ENCODE assay signal across 1 cellular context in genomic region chr18:76544511-76545350, GRCh38.
TF ChIP-seq lines count a peak whose summit lies in the region.

No MANE protein-coding gene starts in this region.

TF ChIP-seq in GM23338, 12 proteins besides CTCF, POLR2A, EP300 and RAD21:
- no peak for TF ChIP-seq ZNF462 (CRISPR knock-in tag; IDR thresholded peaks at IDR 0.05)
- no peak for TF ChIP-seq ZNF114 (CRISPR knock-in tag; IDR thresholded peaks at IDR 0.05)
- TF ChIP-seq ETS1 (IDR thresholded peaks at IDR 0.05) = no peak
- TF ChIP-seq STAT1 (IDR thresholded peaks at IDR 0.05; ENCODE audit: unreplicated experiment) = no peak
- no peak for TF ChIP-seq ZNF331 (CRISPR knock-in tag; IDR thresholded peaks at IDR 0.05; ENCODE audit: low read depth)
TF ChIP-seq in GM23338: peak in this region for 0.
